In the genomic region with DNA sequence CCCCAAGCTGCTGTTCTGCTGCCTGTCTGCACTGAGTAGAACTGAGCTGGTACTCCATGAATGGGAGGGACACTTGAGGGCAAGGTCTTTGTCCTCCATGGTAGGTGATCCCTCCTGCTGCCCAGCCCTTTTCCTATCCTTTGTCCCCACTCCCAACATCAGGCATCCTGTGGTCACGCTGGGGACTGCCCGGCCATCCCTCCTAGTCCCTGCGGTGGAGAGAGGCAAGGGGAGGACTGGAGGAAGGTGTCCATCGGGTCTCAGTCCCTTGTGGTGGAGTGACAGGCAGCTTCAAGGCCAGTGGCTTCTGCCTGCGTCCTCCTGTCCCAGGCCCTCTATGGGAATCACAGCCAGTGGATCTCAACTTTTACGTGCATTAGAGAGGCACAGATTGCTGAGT, we compare ENCODE assay signal across 35 cellular contexts. TPM values are rescaled to one million over a fixed set of nuclear protein-coding genes. Genes with fewer than 3 reads are reported as not detected.
"Had no signal": no experiment of that assay in that cellular context is flagged by ENCODE, and none has a peak within 500 bp of the region (broad histone marks: within the 10 kb centered on the region; RNA-seq: fewer than 3 reads in every experiment).

No MANE protein-coding gene starts in this region.

- H3K27ac ChIP-seq: KMS-11, PC-9, RWPE1, WERI-Rb-1 had no signal

- FAIRE-seq: bronchial epithelial cell, RCC 7860 had no signal

- H3K9ac ChIP-seq: KMS-11 had no signal

- H3K4me2 ChIP-seq: KMS-11, PC-9 had no signal

- DNase-seq: activated CD4-positive, alpha-beta memory T cell treated with anti-CD3 and anti-CD28 coated beads, Interleukin-2, amount 10 ng/mL, durations not matched to agents 7 days and 5 days; activated CD4-positive, alpha-beta T cell treated with anti-CD3 and anti-CD28 coated beads for 1 hour; activated CD4-positive, alpha-beta T cell treated with anti-CD3 and anti-CD28 coated beads for 48 hours; activated CD4-positive, CD25-positive, alpha-beta regulatory T cell; activated CD8-positive, alpha-beta memory T cell treated with anti-CD3 and anti-CD28 coated beads for 24 hours; activated CD8-positive, alpha-beta memory T cell treated with anti-CD3 and anti-CD28 coated beads, Interleukin-2, amount 10 ng/mL, durations not matched to agents 7 days and 5 days; activated CD8-positive, alpha-beta memory T cell treated with anti-CD3 and anti-CD28 coated beads, Interleukin-2, amount 50 U/mL, for 48 hours; activated effector memory CD4-positive, alpha-beta T cell treated with Interleukin-2 at 50 U/mL for 16 hours; activated naive CD4-positive, alpha-beta T cell treated with anti-CD3 and anti-CD28 coated beads, Interleukin-2, amount 10 ng/mL, durations not matched to agents 7 days and 5 days; activated naive CD8-positive, alpha-beta T cell treated with anti-CD3 and anti-CD28 coated beads, Interleukin-2, amount 50 U/mL, for 24 hours; activated T-cell treated with anti-CD3 and anti-CD28 coated beads, Interleukin-2, amount 50 U/mL, for 48 hours; anterior cingulate cortex; caudate nucleus; MM.1S; MV-4-11; NCI-H1092; NCI-H1436 treated with DMSO at 0.1 percent for 48 hours; NCI-H1694 treated with DMSO at 0.1 percent for 48 hours; NCI-H2029 treated with DMSO at 0.1 percent for 48 hours; NCI-H2107; NCI-H2171; NCI-H510A; NCI-H526; NCI-H748 treated with DMSO at 0.1 percent for 48 hours; NK-92 treated with Interleukin-12 subunit alpha and Interleukin-12 subunit beta, amount 100 ng/mL, for 24 hours; PC-9; SW 1271; T1000; WERI-Rb-1 had no signal

- ATAC-seq: activated CD8-positive, alpha-beta memory T cell treated with anti-CD3 and anti-CD28 coated beads, Interleukin-2, amount 10 ng/mL, durations not matched to agents 7 days and 5 days; activated naive CD8-positive, alpha-beta T cell treated with anti-CD3 and anti-CD28 coated beads, Interleukin-2, amount 50 U/mL, for 24 hours; Right ventricle myocardium inferior had no signal

- H3K36me3 ChIP-seq: WERI-Rb-1 had no signal

- H3K4me3 ChIP-seq: PC-9 had no signal

- H2AFZ ChIP-seq: PC-9 had no signal

RNA-seq across cellular contexts. Expression of a gene that starts 25.9 kb away (rescaled TPM):
- total RNA-seq: LHCN-M2, PC-9 had no signal
